8 cellular contexts compared by ENCODE assay signal in the genomic region with DNA sequence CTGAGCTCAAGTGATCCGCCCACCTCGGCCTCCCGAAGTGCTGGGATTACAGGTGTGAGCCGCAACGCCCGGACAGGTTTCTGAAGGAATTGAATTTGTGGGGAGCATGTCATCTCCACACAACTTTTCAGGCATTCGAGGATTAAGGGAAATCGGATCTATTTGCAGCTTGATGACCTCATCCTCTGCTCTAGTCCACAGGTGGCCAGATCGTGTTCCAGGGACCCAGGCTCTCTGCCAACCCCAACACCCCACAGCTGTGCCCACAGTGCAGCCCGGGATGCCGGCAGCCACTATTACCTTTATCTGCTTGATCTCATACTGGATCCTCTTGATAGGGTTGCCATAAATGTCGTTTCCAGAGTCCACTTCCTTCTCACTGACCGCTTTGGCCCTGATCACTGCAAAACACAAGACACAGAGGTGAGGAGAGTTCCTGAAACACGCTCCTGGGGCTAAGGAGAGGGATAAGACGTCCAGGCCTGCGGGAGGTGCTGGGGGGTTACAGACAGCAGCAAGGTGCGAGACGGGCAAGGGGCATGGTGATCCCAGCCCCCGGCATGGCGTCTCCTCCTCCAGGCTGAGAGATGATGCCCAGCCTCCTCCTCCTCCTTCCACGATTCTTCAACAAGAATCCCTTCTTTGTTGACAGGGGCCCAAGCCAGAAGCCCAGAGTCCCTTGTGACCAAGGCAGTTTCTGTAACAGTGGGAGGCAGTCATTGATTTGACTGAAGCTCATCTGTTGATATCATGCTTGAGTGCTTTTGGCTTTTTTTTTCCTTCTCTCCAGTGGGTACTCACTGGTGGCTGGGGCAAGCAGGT. TPM values are rescaled to one million over a fixed set of nuclear protein-coding genes. Genes with fewer than 3 reads are reported as not detected.
DNase-seq lines count a peak whose midpoint lies in the region; ATAC-seq, FAIRE-seq and TF ChIP-seq lines count a peak whose summit lies in the region.

No MANE protein-coding gene starts in this region.

- H3K27ac ChIP-seq in HepG2 (ENCODE audit: extremely low read length, insufficient read depth, low read length) (no peak overlapping the region), right lobe of liver (no peak overlapping the region), mesenchymal stem cell (ENCODE audit: low read length, poor library complexity, severe bottlenecking) (peak overlapping the region; percentile 52)

- no peaks in the 10 kb centered on the region for H3K27me3 ChIP-seq in HepG2 (ENCODE audit: control insufficient read depth in 1 of 2, insufficient read depth in 2 of 2, low read length in 2 of 2)
- no peaks in the 10 kb centered on the region for H3K27me3 ChIP-seq in right lobe of liver
- no peaks in the 10 kb centered on the region for H3K27me3 ChIP-seq in mesenchymal stem cell (ENCODE audit: control insufficient read depth in 1 of 2, insufficient read depth in 1 of 2, low read length in 2 of 2)

- TF ChIP-seq EP300 in HepG2 (IDR thresholded peaks at IDR 0.05; ENCODE audit: low read depth in 2 of 2, low read length in 2 of 2) (no peak), HepG2 (CRISPR knock-in tag; IDR thresholded peaks at IDR 0.05; ENCODE audit: borderline replicate concordance) (no peak)

- 95% methylated on average over 20 of the region's 21 CpGs for WGBS in HepG2 (ENCODE audit: low lambda C conversion rate)
- 73% methylated on average over 8 of the region's 21 CpGs for WGBS in right lobe of liver (ENCODE audit: insufficient coverage, low coverage, low lambda C conversion rate, missing lambda C conversion rate)
- WGBS in mesenchymal stem cell, result 96% methylated on average over 21 of the region's 21 CpGs

- H3K27me3 Mint-ChIP-seq in MCF 10A (ENCODE audit: insufficient read depth, unreplicated experiment), result no peaks in the 10 kb centered on the region

- no peak overlapping the region for H4K8ac ChIP-seq in mesenchymal stem cell (ENCODE audit: low read length)

- no peak overlapping the region for H2BK5ac ChIP-seq in mesenchymal stem cell (ENCODE audit: low read depth, low read length, poor library complexity, severe bottlenecking)

- no peak overlapping the region for H3K4me2 ChIP-seq in HepG2 (ENCODE audit: low read depth, low read length)
- H3K4me2 ChIP-seq in mesenchymal stem cell (ENCODE audit: low read length, poor library complexity, severe bottlenecking), result no peak overlapping the region

- H2BK120ac ChIP-seq in mesenchymal stem cell (ENCODE audit: low read depth, low read length), result no peak overlapping the region

- no peak overlapping the region for H3K27ac Mint-ChIP-seq in MCF 10A (ENCODE audit: low read depth, unreplicated experiment)

- H3K9me3 Mint-ChIP-seq in MCF 10A (ENCODE audit: unreplicated experiment), result no peaks in the 10 kb centered on the region

- DNase-seq in HepG2 (ENCODE audit: low spot score), result no peak
- DNase-seq in right lobe of liver, result no peak
- peak; percentile 61 for DNase-seq in MCF 10A (ENCODE audit: unreplicated experiment)
- DNase-seq in mesenchymal stem cell, result no peak
- DNase-seq in NCI-H1417 treated with DMSO at 0.1 percent for 48 hours (lab: John Stamatoyannopoulos, UW), result no peak
- DNase-seq in GDM1 (lab: John Stamatoyannopoulos, UW), result no peak
- DNase-seq in islet precursor cell, result no peak
- no peak for DNase-seq in OCI-M1 (lab: John Stamatoyannopoulos, UW)

- peaks cover 5 to 21% of the 10 kb centered on the region in 2 experiments; a peak in 2 of 5 replicates for H3K36me3 ChIP-seq in HepG2 (replicated peaks in 1 of 2; ENCODE audit: control insufficient read depth in 1 of 2, insufficient read depth in 2 of 2, low read length in 2 of 2)
- no peaks in the 10 kb centered on the region for H3K36me3 ChIP-seq in right lobe of liver
- H3K36me3 ChIP-seq in mesenchymal stem cell (ENCODE audit: control insufficient read depth in 1 of 2, insufficient read depth in 2 of 2, low read depth in 1 of 2, low read length in 2 of 2), result peaks cover 30 to 63% of the 10 kb centered on the region in 2 experiments

- H3K18ac ChIP-seq in mesenchymal stem cell (ENCODE audit: low read depth in 1 of 2, low read length in 2 of 2), result no peak overlapping the region

- no peaks in the 10 kb centered on the region for H3K9me3 ChIP-seq in HepG2 (ENCODE audit: low read length)
- no peaks in the 10 kb centered on the region for H3K9me3 ChIP-seq in right lobe of liver
- no peaks in the 10 kb centered on the region for H3K9me3 ChIP-seq in mesenchymal stem cell (ENCODE audit: control insufficient read depth, low read length)

- H4K91ac ChIP-seq in mesenchymal stem cell (ENCODE audit: low read length), result peak overlapping the region; percentile 40

- ATAC-seq in HepG2 (no peak), right lobe of liver (no peak)

- no peak overlapping the region for H3K23ac ChIP-seq in mesenchymal stem cell (ENCODE audit: low read length in 2 of 2)

- TF ChIP-seq POLR2A in HepG2 (IDR thresholded peaks at IDR 0.05; ENCODE audit: insufficient read depth in 1 of 2, low read depth in 2 of 2, low read length in 2 of 2), result no peak
- no peak for TF ChIP-seq POLR2A in right lobe of liver (IDR thresholded peaks at IDR 0.05)

- H3K4me3 ChIP-seq in HepG2 (replicated peaks in 1 of 3; ENCODE audit: insufficient read depth in 1 of 3, low read depth in 2 of 3, low read length in 3 of 3) (no peak overlapping the region), right lobe of liver (no peak overlapping the region), mesenchymal stem cell (ENCODE audit: insufficient read depth in 1 of 2, low read depth in 1 of 2, low read length in 2 of 2) (no peak overlapping the region)

- TF ChIP-seq CTCF in HepG2 (CRISPR knock-in tag; IDR thresholded peaks at IDR 0.05), result no peak
- no peak for TF ChIP-seq CTCF in right lobe of liver (IDR thresholded peaks at IDR 0.05)
- no peak for TF ChIP-seq CTCF in MCF 10A (IDR thresholded peaks at IDR 0.05; ENCODE audit: unreplicated experiment)

- CTCF ChIA-PET in HepG2 (lab: Yijun Ruan, JAX; ENCODE audit: low intra/inter-chr PET ratio, low total read pairs) (no interaction called here), MCF 10A (lab: Yijun Ruan, JAX) (interaction anchor here (0.7 to 0.8 kb wide), 3 partner anchors 9 to 111 kb away, joined by 3 to 4 read pairs (median 3); no protein-coding TSS in a partner anchor)

- in situ Hi-C loops in HepG2 (cut with HindIII; ENCODE audit: extremely low pct_ligation_motif_present, low pct_unique_long_range_greater_than_20kb), result no loop called here

- H3K9ac ChIP-seq in HepG2 (ENCODE audit: insufficient read depth, low read depth, low read length), result no peak overlapping the region
- H3K9ac ChIP-seq in mesenchymal stem cell (ENCODE audit: low read length), result no peak overlapping the region

- H3K4me1 ChIP-seq in HepG2 (ENCODE audit: insufficient read depth, low read length) (no peaks in the 10 kb centered on the region), right lobe of liver (no peaks in the 10 kb centered on the region), mesenchymal stem cell (ENCODE audit: control insufficient read depth, insufficient read depth, low read depth, low read length) (peaks cover 33% of the 10 kb centered on the region)

- no peak for FAIRE-seq in HepG2 (lab: Jason Lieb, UNC)

- H2AFZ ChIP-seq in HepG2 (ENCODE audit: low read length) (no peak overlapping the region), mesenchymal stem cell (ENCODE audit: low read depth, low read length) (no peak overlapping the region)

- peak overlapping the region; percentile 34 for H2AK5ac ChIP-seq in mesenchymal stem cell (ENCODE audit: low read length, severe bottlenecking)

- H3K36me3 Mint-ChIP-seq in MCF 10A (ENCODE audit: insufficient read depth, unreplicated experiment), result peaks cover 36% of the 10 kb centered on the region

- H4K20me1 ChIP-seq in HepG2 (ENCODE audit: insufficient read depth, low read length), result no peaks in the 10 kb centered on the region

- H2BK15ac ChIP-seq in mesenchymal stem cell (ENCODE audit: low read depth, poor library complexity, severe bottlenecking), result no peak overlapping the region

- intact Hi-C loops in HepG2 (cut with micrococcal nuclease; ENCODE audit: unreplicated experiment) (no loop called here), right lobe of liver (cut with DNase I) (no loop called here), MCF 10A (cut with micrococcal nuclease) (no loop called here)

- peaks cover 26% of the 10 kb centered on the region for H3K79me1 ChIP-seq in mesenchymal stem cell (replicated peaks; ENCODE audit: low read length, poor library complexity, severe bottlenecking)

- peaks cover 27% of the 10 kb centered on the region for H3K4me1 Mint-ChIP-seq in MCF 10A (ENCODE audit: insufficient read depth, unreplicated experiment)

- no peak overlapping the region for H2BK12ac ChIP-seq in mesenchymal stem cell (ENCODE audit: low read length in 2 of 2)

- TF ChIP-seq RAD21 in HepG2 (CRISPR knock-in tag; IDR thresholded peaks at IDR 0.05), result no peak

- no TSS peak for BruUV-seq in HepG2 (replicated peaks; lab: Mats Ljungman, UMichigan)
- BruUV-seq in MCF 10A (replicated peaks; lab: Mats Ljungman, UMichigan), result no TSS peak

- H3K79me2 ChIP-seq in HepG2 (ENCODE audit: insufficient read depth, low read length), result no peaks in the 10 kb centered on the region

- H3K4ac ChIP-seq in mesenchymal stem cell (ENCODE audit: low read depth in 1 of 2, low read length in 2 of 2), result no peak overlapping the region

- no peak overlapping the region for H3K14ac ChIP-seq in mesenchymal stem cell (ENCODE audit: low read length in 2 of 2)

- POLR2A ChIA-PET in HepG2 (lab: Yijun Ruan, JAX), result no interaction called here
- POLR2A ChIA-PET in MCF 10A (lab: Yijun Ruan, JAX), result interaction anchor here (0.6 kb wide), 1 partner anchor 100 kb away, joined by 3 read pairs; no protein-coding TSS in a partner anchor

- no peak overlapping the region for H3K4me3 Mint-ChIP-seq in MCF 10A (ENCODE audit: unreplicated experiment)

RNA-seq across cellular contexts. Expression of gene CEP295NL, which starts 29.3 kb away (rescaled TPM):
- total RNA-seq in HepG2 (2016; rRNA removed; fragmentation: Illumina TruSeq; extraction: Trizol) (not detected in 2 replicates), right lobe of liver (1 to 10 TPM in 1 of 6 experiments, under 1 TPM in 5; 0.19 to 1.0 (median 0.53) TPM), MCF 10A (2022) (0.68 and 0.86 TPM in 2 replicates)
- total RNA-seq in HepG2 (2016; cell fraction: cytosol; rRNA removed; fragmentation: Illumina TruSeq; extraction: Trizol; ENCODE audit: low read depth), result not detected in 2 replicates
- 0.06 TPM in 1 of 2 replicates, not detected in the other for total RNA-seq in HepG2 (2016; cell fraction: insoluble cytoplasmic fraction; rRNA removed; fragmentation: Illumina TruSeq; extraction: Trizol)
- total RNA-seq in HepG2 (2016; cell fraction: membrane; rRNA removed; fragmentation: Illumina TruSeq; extraction: Trizol), result not detected in 2 replicates
- total RNA-seq in HepG2 (2016; cell fraction: nucleus; rRNA removed; fragmentation: Illumina TruSeq; extraction: Trizol), result not detected in 2 replicates
- not detected in 2 replicates for polyA plus RNA-seq in HepG2 (2011; rRNA removed)
- polyA plus RNA-seq in HepG2 (2011; cell fraction: cytosol; rRNA removed), result not detected in 2 replicates
- 0.14 and 0.31 TPM in 2 replicates for polyA plus RNA-seq in HepG2 (2011; cell fraction: nucleus; rRNA removed)
- 0.07 and 0.13 TPM in 2 replicates for polyA plus RNA-seq in HepG2 (2012)
- not detected in 2 replicates for polyA plus RNA-seq in HepG2 (2016; cell fraction: cytosol; fragmentation: Illumina TruSeq; extraction: Trizol; ENCODE audit: low read depth)
- polyA plus RNA-seq in HepG2 (2016; cell fraction: insoluble cytoplasmic fraction; fragmentation: Illumina TruSeq; extraction: Trizol; ENCODE audit: low read depth), result not detected in 2 replicates
- not detected in 2 replicates for polyA plus RNA-seq in HepG2 (2016; cell fraction: membrane; fragmentation: Illumina TruSeq; extraction: Trizol; ENCODE audit: low read depth)
- polyA plus RNA-seq in HepG2 (2016; cell fraction: nucleus; fragmentation: Illumina TruSeq; extraction: Trizol; ENCODE audit: insufficient read depth, low read depth), result not detected in 2 replicates
- polyA minus RNA-seq in HepG2 (2011; rRNA and poly(A)+ RNA removed; ENCODE audit: low replicate concordance), result 1.2 TPM in 1 of 2 replicates, not detected in the other
- not detected in 2 replicates for polyA minus RNA-seq in HepG2 (2011; cell fraction: cytosol; rRNA and poly(A)+ RNA removed)
- 1.5 and 1.6 TPM in 2 replicates for polyA minus RNA-seq in HepG2 (2011; cell fraction: nucleus; rRNA and poly(A)+ RNA removed)
- polyA plus RNA-seq in mesenchymal stem cell (2013, experiment 1 of 2), result 0.04 TPM
- 0.05 TPM for polyA plus RNA-seq in mesenchymal stem cell (2013, experiment 2 of 2)

RNA-seq across cellular contexts. Expression of gene USP36, which starts 33.1 kb away (rescaled TPM):
- total RNA-seq in HepG2 (2016; rRNA removed; fragmentation: Illumina TruSeq; extraction: Trizol) (29.6 and 30.7 TPM in 2 replicates), right lobe of liver (10 to 100 TPM; 12.7 to 27.8 (median 18.7) TPM), MCF 10A (2022) (118 and 119 TPM in 2 replicates)
- 17.6 and 21.4 TPM in 2 replicates for total RNA-seq in HepG2 (2016; cell fraction: cytosol; rRNA removed; fragmentation: Illumina TruSeq; extraction: Trizol; ENCODE audit: low read depth)
- 29.5 and 30.6 TPM in 2 replicates for total RNA-seq in HepG2 (2016; cell fraction: insoluble cytoplasmic fraction; rRNA removed; fragmentation: Illumina TruSeq; extraction: Trizol)
- 23.9 and 28.0 TPM in 2 replicates for total RNA-seq in HepG2 (2016; cell fraction: membrane; rRNA removed; fragmentation: Illumina TruSeq; extraction: Trizol)
- total RNA-seq in HepG2 (2016; cell fraction: nucleus; rRNA removed; fragmentation: Illumina TruSeq; extraction: Trizol), result 45.6 and 50.9 TPM in 2 replicates
- 45.9 and 49.4 TPM in 2 replicates for polyA plus RNA-seq in HepG2 (2011; rRNA removed)
- 22.4 and 27.2 TPM in 2 replicates for polyA plus RNA-seq in HepG2 (2011; cell fraction: cytosol; rRNA removed)
- polyA plus RNA-seq in HepG2 (2011; cell fraction: nucleus; rRNA removed), result 148 and 160 TPM in 2 replicates
- polyA plus RNA-seq in HepG2 (2012), result 49.1 and 55.7 TPM in 2 replicates
- 1.6 and 2.3 TPM in 2 replicates for polyA plus RNA-seq in HepG2 (2016; cell fraction: cytosol; fragmentation: Illumina TruSeq; extraction: Trizol; ENCODE audit: low read depth)
- 22.1 and 28.5 TPM in 2 replicates for polyA plus RNA-seq in HepG2 (2016; cell fraction: insoluble cytoplasmic fraction; fragmentation: Illumina TruSeq; extraction: Trizol; ENCODE audit: low read depth)
- polyA plus RNA-seq in HepG2 (2016; cell fraction: membrane; fragmentation: Illumina TruSeq; extraction: Trizol; ENCODE audit: low read depth), result 6.8 and 7.2 TPM in 2 replicates
- polyA plus RNA-seq in HepG2 (2016; cell fraction: nucleus; fragmentation: Illumina TruSeq; extraction: Trizol; ENCODE audit: insufficient read depth, low read depth), result 90.2 and 93.2 TPM in 2 replicates
- 82.7 and 86.0 TPM in 2 replicates for polyA minus RNA-seq in HepG2 (2011; rRNA and poly(A)+ RNA removed; ENCODE audit: low replicate concordance)
- polyA minus RNA-seq in HepG2 (2011; cell fraction: cytosol; rRNA and poly(A)+ RNA removed), result 18.0 and 21.4 TPM in 2 replicates
- 71.6 and 79.7 TPM in 2 replicates for polyA minus RNA-seq in HepG2 (2011; cell fraction: nucleus; rRNA and poly(A)+ RNA removed)
- 31.5 TPM for polyA plus RNA-seq in mesenchymal stem cell (2013, experiment 1 of 2)
- polyA plus RNA-seq in mesenchymal stem cell (2013, experiment 2 of 2), result 30.8 TPM

RNA-seq across cellular contexts. Expression of gene TIMP2, which starts 51.5 kb away (rescaled TPM):
- 2.2 and 3.8 TPM in 2 replicates for total RNA-seq in HepG2 (2016; rRNA removed; fragmentation: Illumina TruSeq; extraction: Trizol)
- total RNA-seq in HepG2 (2016; cell fraction: cytosol; rRNA removed; fragmentation: Illumina TruSeq; extraction: Trizol; ENCODE audit: low read depth), result 1.4 and 1.7 TPM in 2 replicates
- 1.7 and 3.9 TPM in 2 replicates for total RNA-seq in HepG2 (2016; cell fraction: insoluble cytoplasmic fraction; rRNA removed; fragmentation: Illumina TruSeq; extraction: Trizol)
- 3.3 and 3.4 TPM in 2 replicates for total RNA-seq in HepG2 (2016; cell fraction: membrane; rRNA removed; fragmentation: Illumina TruSeq; extraction: Trizol)
- 6.3 and 8.0 TPM in 2 replicates for total RNA-seq in HepG2 (2016; cell fraction: nucleus; rRNA removed; fragmentation: Illumina TruSeq; extraction: Trizol)
- 8.5 and 11.7 TPM in 2 replicates for polyA plus RNA-seq in HepG2 (2011; rRNA removed)
- polyA plus RNA-seq in HepG2 (2011; cell fraction: cytosol; rRNA removed), result 8.0 and 12.6 TPM in 2 replicates
- 10.4 and 13.8 TPM in 2 replicates for polyA plus RNA-seq in HepG2 (2011; cell fraction: nucleus; rRNA removed)
- polyA plus RNA-seq in HepG2 (2012), result 25.0 and 33.2 TPM in 2 replicates
- polyA plus RNA-seq in HepG2 (2016; cell fraction: cytosol; fragmentation: Illumina TruSeq; extraction: Trizol; ENCODE audit: low read depth), result 3.0 and 3.2 TPM in 2 replicates
- 3.9 and 5.4 TPM in 2 replicates for polyA plus RNA-seq in HepG2 (2016; cell fraction: insoluble cytoplasmic fraction; fragmentation: Illumina TruSeq; extraction: Trizol; ENCODE audit: low read depth)
- 4.0 and 5.0 TPM in 2 replicates for polyA plus RNA-seq in HepG2 (2016; cell fraction: membrane; fragmentation: Illumina TruSeq; extraction: Trizol; ENCODE audit: low read depth)
- polyA plus RNA-seq in HepG2 (2016; cell fraction: nucleus; fragmentation: Illumina TruSeq; extraction: Trizol; ENCODE audit: insufficient read depth, low read depth), result 18.4 and 18.6 TPM in 2 replicates
- 10.0 and 25.5 TPM in 2 replicates for polyA minus RNA-seq in HepG2 (2011; rRNA and poly(A)+ RNA removed; ENCODE audit: low replicate concordance)
- 11.5 and 14.6 TPM in 2 replicates for polyA minus RNA-seq in HepG2 (2011; cell fraction: cytosol; rRNA and poly(A)+ RNA removed)
- polyA minus RNA-seq in HepG2 (2011; cell fraction: nucleus; rRNA and poly(A)+ RNA removed), result 4.2 and 6.2 TPM in 2 replicates
- 10 to 100 TPM; 18.9 to 36.1 (median 26.7) TPM for total RNA-seq in right lobe of liver
- total RNA-seq in MCF 10A (2022), result 24.8 and 35.1 TPM in 2 replicates
- 391 TPM for polyA plus RNA-seq in mesenchymal stem cell (2013, experiment 1 of 2)
- 397 TPM for polyA plus RNA-seq in mesenchymal stem cell (2013, experiment 2 of 2)
